Comparison of ENCODE assay signal across 8 cellular contexts in genomic region chr6:108558372-108559096, GRCh38.
A peak's percentile ranks its signal among the peaks of the same experiment; 100 is the strongest.
DNase-seq lines count a peak whose midpoint lies in the region; ATAC-seq and TF ChIP-seq lines count a peak whose summit lies in the region.

No MANE protein-coding gene starts in this region.

- POLR2A ChIA-PET in AG04449 (lab: Yijun Ruan, JAX), result interaction anchor here (0.9 to 2.6 kb wide), 4 partner anchors 31 to 536 kb away, joined by 3 to 14 read pairs (median 3); partner anchors contain the start of genes CEP57L1 and SESN1

- CTCF ChIA-PET in AG04449 (lab: Yijun Ruan, JAX), result interaction anchor here (0.8 to 4.9 kb wide), 6 partner anchors 12 to 513 kb away, joined by 3 to 21 read pairs (median 10); no protein-coding TSS in a partner anchor

- peak; percentile 94 for DNase-seq in AG04449 (ENCODE audit: low read depth, low spot score)
- peak; percentile 92 to 99 for DNase-seq in NCI-H446 (lab: John Stamatoyannopoulos, UW)
- peak; percentile 91 for DNase-seq in activated CD4-positive, CD25-positive, alpha-beta regulatory T cell treated with anti-CD3 and anti-CD28 coated beads, Interleukin-2, amount 50 U/mL, for 72 hours
- DNase-seq in cerebellar cortex (ENCODE audit: low spot score), result peak; percentile 99
- DNase-seq in islet precursor cell, result peak; percentile 99
- peak; percentile 89 to 91 for DNase-seq in stimulated activated CD4-positive, alpha-beta T cell treated with anti-CD3 and anti-CD28 coated beads, Interleukin-12 subunit alpha, Interleukin-12 subunit beta, amount 100 ng/mL, for 24 hours (ENCODE audit: low read depth in 2 of 2)

- ATAC-seq in GM19025 (IDR thresholded peaks at IDR 0.05; ENCODE audit: low read depth, unreplicated experiment) (peak; percentile 49), HG03342 (IDR thresholded peaks at IDR 0.05; ENCODE audit: unreplicated experiment) (peak; percentile 58)

- no peak for TF ChIP-seq CTCF in AG04449 (IDR thresholded peaks at IDR 0.05; ENCODE audit: insufficient read depth, low read length, missing control alignments)

- H3K4me3 ChIP-seq in AG04449 (ENCODE audit: low read depth, low read length), result peak overlapping the region; percentile 65

Comparison
In these comparisons a context has a peak if more than half of its experiments do, and no peak if none do; other contexts are left out.
1. Peak in every context shown above with its lines: DNase-seq, ATAC-seq and H3K4me3 ChIP-seq.